In the genomic region with DNA sequence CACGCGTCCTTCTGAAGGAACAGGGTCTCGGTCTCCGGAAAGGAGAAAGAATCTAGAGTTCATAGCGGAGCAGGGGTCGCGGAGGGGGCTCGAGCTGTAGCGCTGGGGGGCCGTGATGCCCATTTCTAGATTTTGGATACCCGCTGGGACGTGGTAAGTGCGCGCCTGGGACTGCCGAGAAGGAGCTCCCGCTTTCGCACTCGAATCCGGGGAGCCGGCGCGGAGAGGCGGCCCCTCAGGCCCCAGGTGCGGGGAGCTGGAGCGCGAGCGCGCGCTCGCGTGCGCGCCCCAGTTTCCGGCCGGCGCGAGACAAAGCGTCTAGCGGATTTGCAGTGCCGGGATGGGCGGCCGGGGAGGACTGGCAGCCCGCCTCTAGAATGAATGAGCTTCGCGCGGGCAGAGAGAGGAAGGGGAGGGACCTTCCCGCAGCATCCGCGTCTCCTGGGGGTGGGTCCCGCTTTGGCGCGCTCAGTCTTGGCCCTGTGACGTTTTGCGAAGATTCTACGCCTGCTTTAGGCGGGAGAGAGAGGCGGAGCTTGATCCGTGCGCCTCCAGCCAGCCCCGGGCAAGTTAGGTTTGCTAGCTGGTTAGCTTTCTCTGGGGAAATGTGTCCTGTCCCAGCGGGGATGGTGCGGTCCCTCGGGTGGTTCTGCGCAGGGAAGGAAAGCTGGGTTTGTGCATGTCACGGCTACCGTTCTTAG, we compare ENCODE assay signal across 1 cellular context.
TF ChIP-seq lines count a peak whose summit lies in the region.

No MANE protein-coding gene starts in this region.

TF ChIP-seq in HepG2, 621 proteins besides CTCF, POLR2A, EP300 and RAD21 (continued from another document and continues in another):
- TF ChIP-seq RERE (CRISPR knock-in tag; IDR thresholded peaks at IDR 0.05; ENCODE audit: low read depth) (no peak), ZFYVE20 (CRISPR knock-in tag; IDR thresholded peaks at IDR 0.05; ENCODE audit: borderline replicate concordance, low read depth) (no peak), CENPBD1 (CRISPR knock-in tag; IDR thresholded peaks at IDR 0.05; ENCODE audit: borderline replicate concordance, low read depth) (no peak), POGZ (CRISPR knock-in tag; IDR thresholded peaks at IDR 0.05) (no peak), SP4 (CRISPR knock-in tag; IDR thresholded peaks at IDR 0.05) (peak; percentile 65), WIZ (CRISPR knock-in tag; IDR thresholded peaks at IDR 0.05) (no peak), ATF5 (CRISPR knock-in tag; IDR thresholded peaks at IDR 0.05; ENCODE audit: low read depth) (no peak), ELF1 (CRISPR knock-in tag; IDR thresholded peaks at IDR 0.05) (no peak), NAIF1 (CRISPR knock-in tag; IDR thresholded peaks at IDR 0.05; ENCODE audit: borderline replicate concordance) (no peak), MYC (CRISPR knock-in tag; IDR thresholded peaks at IDR 0.05; ENCODE audit: borderline replicate concordance) (no peak), SMYD3 (CRISPR knock-in tag; IDR thresholded peaks at IDR 0.05) (peak; percentile 85; the same call in 1 of the 2 replicates), PRDM10 (CRISPR knock-in tag; IDR thresholded peaks at IDR 0.05; ENCODE audit: low read depth) (no peak), NFATC3 (CRISPR knock-in tag; IDR thresholded peaks at IDR 0.05) (0 out of 2 replicates have a peak, but pooled peaks have one; percentile 25), ZBED4 (CRISPR knock-in tag; IDR thresholded peaks at IDR 0.05; ENCODE audit: borderline replicate concordance) (no peak), ZNF430 (CRISPR knock-in tag; IDR thresholded peaks at IDR 0.05) (no peak; the same call in 1 of the 2 replicates), BRCA1 (CRISPR knock-in tag; IDR thresholded peaks at IDR 0.05) (no peak), FOXJ3 (CRISPR knock-in tag; IDR thresholded peaks at IDR 0.05; ENCODE audit: borderline replicate concordance) (no peak)
- TF ChIP-seq, protein P1, sequence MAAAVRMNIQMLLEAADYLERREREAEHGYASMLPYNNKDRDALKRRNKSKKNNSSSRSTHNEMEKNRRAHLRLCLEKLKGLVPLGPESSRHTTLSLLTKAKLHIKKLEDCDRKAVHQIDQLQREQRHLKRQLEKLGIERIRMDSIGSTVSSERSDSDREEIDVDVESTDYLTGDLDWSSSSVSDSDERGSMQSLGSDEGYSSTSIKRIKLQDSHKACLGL (CRISPR knock-in tag; IDR thresholded peaks at IDR 0.05) = no peak
- TF ChIP-seq, protein P2, sequence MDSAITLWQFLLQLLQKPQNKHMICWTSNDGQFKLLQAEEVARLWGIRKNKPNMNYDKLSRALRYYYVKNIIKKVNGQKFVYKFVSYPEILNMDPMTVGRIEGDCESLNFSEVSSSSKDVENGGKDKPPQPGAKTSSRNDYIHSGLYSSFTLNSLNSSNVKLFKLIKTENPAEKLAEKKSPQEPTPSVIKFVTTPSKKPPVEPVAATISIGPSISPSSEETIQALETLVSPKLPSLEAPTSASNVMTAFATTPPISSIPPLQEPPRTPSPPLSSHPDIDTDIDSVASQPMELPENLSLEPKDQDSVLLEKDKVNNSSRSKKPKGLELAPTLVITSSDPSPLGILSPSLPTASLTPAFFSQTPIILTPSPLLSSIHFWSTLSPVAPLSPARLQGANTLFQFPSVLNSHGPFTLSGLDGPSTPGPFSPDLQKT (CRISPR knock-in tag; IDR thresholded peaks at IDR 0.05; ENCODE audit: borderline replicate concordance) = no peak
- TF ChIP-seq, protein P3, sequence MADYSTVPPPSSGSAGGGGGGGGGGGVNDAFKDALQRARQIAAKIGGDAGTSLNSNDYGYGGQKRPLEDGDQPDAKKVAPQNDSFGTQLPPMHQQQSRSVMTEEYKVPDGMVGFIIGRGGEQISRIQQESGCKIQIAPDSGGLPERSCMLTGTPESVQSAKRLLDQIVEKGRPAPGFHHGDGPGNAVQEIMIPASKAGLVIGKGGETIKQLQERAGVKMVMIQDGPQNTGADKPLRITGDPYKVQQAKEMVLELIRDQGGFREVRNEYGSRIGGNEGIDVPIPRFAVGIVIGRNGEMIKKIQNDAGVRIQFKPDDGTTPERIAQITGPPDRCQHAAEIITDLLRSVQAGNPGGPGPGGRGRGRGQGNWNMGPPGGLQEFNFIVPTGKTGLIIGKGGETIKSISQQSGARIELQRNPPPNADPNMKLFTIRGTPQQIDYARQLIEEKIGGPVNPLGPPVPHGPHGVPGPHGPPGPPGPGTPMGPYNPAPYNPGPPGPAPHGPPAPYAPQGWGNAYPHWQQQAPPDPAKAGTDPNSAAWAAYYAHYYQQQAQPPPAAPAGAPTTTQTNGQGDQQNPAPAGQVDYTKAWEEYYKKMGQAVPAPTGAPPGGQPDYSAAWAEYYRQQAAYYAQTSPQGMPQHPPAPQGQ (CRISPR knock-in tag; IDR thresholded peaks at IDR 0.05; ENCODE audit: borderline replicate concordance) = no peak
- TF ChIP-seq, protein P4, sequence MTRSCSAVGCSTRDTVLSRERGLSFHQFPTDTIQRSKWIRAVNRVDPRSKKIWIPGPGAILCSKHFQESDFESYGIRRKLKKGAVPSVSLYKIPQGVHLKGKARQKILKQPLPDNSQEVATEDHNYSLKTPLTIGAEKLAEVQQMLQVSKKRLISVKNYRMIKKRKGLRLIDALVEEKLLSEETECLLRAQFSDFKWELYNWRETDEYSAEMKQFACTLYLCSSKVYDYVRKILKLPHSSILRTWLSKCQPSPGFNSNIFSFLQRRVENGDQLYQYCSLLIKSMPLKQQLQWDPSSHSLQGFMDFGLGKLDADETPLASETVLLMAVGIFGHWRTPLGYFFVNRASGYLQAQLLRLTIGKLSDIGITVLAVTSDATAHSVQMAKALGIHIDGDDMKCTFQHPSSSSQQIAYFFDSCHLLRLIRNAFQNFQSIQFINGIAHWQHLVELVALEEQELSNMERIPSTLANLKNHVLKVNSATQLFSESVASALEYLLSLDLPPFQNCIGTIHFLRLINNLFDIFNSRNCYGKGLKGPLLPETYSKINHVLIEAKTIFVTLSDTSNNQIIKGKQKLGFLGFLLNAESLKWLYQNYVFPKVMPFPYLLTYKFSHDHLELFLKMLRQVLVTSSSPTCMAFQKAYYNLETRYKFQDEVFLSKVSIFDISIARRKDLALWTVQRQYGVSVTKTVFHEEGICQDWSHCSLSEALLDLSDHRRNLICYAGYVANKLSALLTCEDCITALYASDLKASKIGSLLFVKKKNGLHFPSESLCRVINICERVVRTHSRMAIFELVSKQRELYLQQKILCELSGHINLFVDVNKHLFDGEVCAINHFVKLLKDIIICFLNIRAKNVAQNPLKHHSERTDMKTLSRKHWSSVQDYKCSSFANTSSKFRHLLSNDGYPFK (CRISPR knock-in tag; IDR thresholded peaks at IDR 0.05; ENCODE audit: borderline replicate concordance) = no peak; the same call in 1 of the 2 replicates
- TF ChIP-seq, protein P5, sequence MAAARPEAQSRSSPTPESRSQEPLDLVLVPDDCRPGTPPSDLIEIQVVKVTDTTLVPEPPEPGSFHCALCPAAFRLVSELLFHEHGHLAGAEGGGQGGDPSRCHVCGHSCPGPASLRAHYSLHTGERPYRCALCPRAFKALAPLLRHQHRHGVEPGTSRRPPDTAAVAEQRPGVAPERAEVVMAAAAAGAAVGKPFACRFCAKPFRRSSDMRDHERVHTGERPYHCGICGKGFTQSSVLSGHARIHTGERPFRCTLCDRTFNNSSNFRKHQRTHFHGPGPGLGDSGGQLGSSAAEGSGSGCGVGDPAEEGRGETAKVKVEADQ (CRISPR knock-in tag; IDR thresholded peaks at IDR 0.05; ENCODE audit: borderline replicate concordance) = no peak
